32 cellular contexts compared by ENCODE assay signal in genomic region chr1:188906921-188907641, GRCh38.
"Had no signal": no experiment of that assay in that cellular context is flagged by ENCODE, and none has a peak within 500 bp of the region (broad histone marks: within the 10 kb centered on the region; RNA-seq: fewer than 3 reads in every experiment).

No MANE protein-coding gene starts in this region.

- H3K36me3 ChIP-seq: adrenal gland, WERI-Rb-1 had no signal

- FAIRE-seq: bronchial epithelial cell had no signal

- DNase-seq: activated CD4-positive, alpha-beta T cell treated with anti-CD3 and anti-CD28 coated beads, Interleukin-2, amount 10 ng/mL, durations not matched to agents 24 days and 14 days; activated CD4-positive, alpha-beta T cell treated with anti-CD3 and anti-CD28 coated beads, Interleukin-2, amount 50 U/mL, for 48 hours; activated CD4-positive, CD25-positive, alpha-beta regulatory T cell; activated CD8-positive, alpha-beta T cell treated with anti-CD3 and anti-CD28 coated beads, Interleukin-2, amount 10 ng/mL, durations not matched to agents 7 days and 5 days; activated gamma-delta T cell; activated naive CD4-positive, alpha-beta T cell treated with Interleukin-2 at 50 U/mL for 16 hours; activated T-cell treated with anti-CD3 and anti-CD28 coated beads, Interleukin-2, amount 50 U/mL, for 24 hours; adrenal gland; caudate nucleus; cerebellar nuclear complex; KG1; MM.1S; MV-4-11; NCI-H1092; NCI-H1436 treated with DMSO at 0.1 percent for 48 hours; NCI-H1694 treated with DMSO at 0.1 percent for 48 hours; NCI-H2029 treated with DMSO at 0.1 percent for 48 hours; NCI-H2107; NCI-H2171; NCI-H226; NCI-H446 treated with DMSO at 0.1 percent for 48 hours; NCI-H524 treated with DMSO at 0.1 percent for 48 hours; Right ventricle myocardium superior; SW 1271; T-helper 1 cell; T-helper 2 cell; T-helper 9 cell; WERI-Rb-1 had no signal

- H3K9me3 Mint-ChIP-seq: activated CD4-positive, alpha-beta T cell treated with anti-CD3 and anti-CD28 coated beads, Interleukin-2, amount 10 ng/mL, durations not matched to agents 24 days and 14 days had no signal

- ATAC-seq: activated CD8-positive, alpha-beta T cell treated with anti-CD3 and anti-CD28 coated beads, Interleukin-2, amount 10 ng/mL, durations not matched to agents 7 days and 5 days; activated naive CD4-positive, alpha-beta T cell treated with anti-CD3 and anti-CD28 coated beads, Interleukin-2, amount 50 U/mL, for 72 hours had no signal

- H3K27me3 Mint-ChIP-seq: activated CD4-positive, alpha-beta T cell treated with anti-CD3 and anti-CD28 coated beads, Interleukin-2, amount 10 ng/mL, durations not matched to agents 24 days and 14 days; activated T-cell treated with anti-CD3 and anti-CD28 coated beads, Interleukin-2, amount 50 U/mL, for 24 hours had no signal

- H3K36me3 Mint-ChIP-seq: activated naive CD4-positive, alpha-beta T cell treated with anti-CD3 and anti-CD28 coated beads, Interleukin-2, amount 50 U/mL, for 72 hours; brain had no signal

- H3K9me3 ChIP-seq: adrenal gland had no signal

- H3K4me3 Mint-ChIP-seq: activated CD4-positive, alpha-beta T cell treated with anti-CD3 and anti-CD28 coated beads, Interleukin-2, amount 10 ng/mL, durations not matched to agents 24 days and 14 days; activated CD8-positive, alpha-beta T cell treated with anti-CD3 and anti-CD28 coated beads, Interleukin-2, amount 10 ng/mL, durations not matched to agents 7 days and 5 days; activated T-cell treated with anti-CD3 and anti-CD28 coated beads, Interleukin-2, amount 50 U/mL, for 24 hours; brain had no signal

- H3K4me3 ChIP-seq: adrenal gland had no signal

- H3K27ac ChIP-seq: adrenal gland, WERI-Rb-1 had no signal

- H3K27me3 ChIP-seq: adrenal gland had no signal

- H3K4me1 Mint-ChIP-seq: activated CD4-positive, alpha-beta T cell treated with anti-CD3 and anti-CD28 coated beads, Interleukin-2, amount 10 ng/mL, durations not matched to agents 24 days and 14 days; brain had no signal

- H3K27ac Mint-ChIP-seq: activated CD4-positive, alpha-beta T cell treated with anti-CD3 and anti-CD28 coated beads, Interleukin-2, amount 10 ng/mL, durations not matched to agents 24 days and 14 days; activated CD8-positive, alpha-beta T cell treated with anti-CD3 and anti-CD28 coated beads, Interleukin-2, amount 10 ng/mL, durations not matched to agents 7 days and 5 days; activated naive CD4-positive, alpha-beta T cell treated with anti-CD3 and anti-CD28 coated beads, Interleukin-2, amount 50 U/mL, for 72 hours; activated T-cell treated with anti-CD3 and anti-CD28 coated beads, Interleukin-2, amount 50 U/mL, for 24 hours; activated T-helper 2 cell treated with anti-CD3 and anti-CD28 coated beads, Interferon-gamma antibody, Interleukin-2, Interleukin-4, amounts not matched to agents 10 μg/mL and 5 μg/mL and 100 μg/mL, durations not matched to agents 14 hours and 24 hours and 36 hours; brain had no signal
